ENCODE assay signal across 19 cellular contexts in genomic region chr2:11521730-11522129, GRCh38. TPM values are rescaled to one million over a fixed set of nuclear protein-coding genes. Genes with fewer than 3 reads are reported as not detected.
"Had no signal": no experiment of that assay in that cellular context is flagged by ENCODE, and none has a peak within 500 bp of the region (broad histone marks: within the 10 kb centered on the region; RNA-seq: fewer than 3 reads in every experiment).

No MANE protein-coding gene starts in this region.

- H3K27ac ChIP-seq: esophagus squamous epithelium, right atrium auricular region, thoracic aorta, transverse colon had no signal

- H3K4me1 ChIP-seq: esophagus squamous epithelium, right atrium auricular region, transverse colon had no signal

- DNase-seq: esophagus squamous epithelium; foreskin fibroblast; kidney; left colon; left ventricle myocardium superior; mesendoderm; naive thymus-derived CD4-positive, alpha-beta T cell; small intestine; stimulated activated CD4-positive, alpha-beta T cell treated with anti-CD3 and anti-CD28 coated beads, Interleukin-4, amount 100 ng/mL, for 1 hour; stimulated activated CD8-positive, alpha-beta memory T cell treated with anti-CD3 and anti-CD28 coated beads, Interleukin-4, amount 100 ng/mL, for 48 hours; transverse colon had no signal

- H3K36me3 Mint-ChIP-seq: stimulated activated effector memory CD8-positive, alpha-beta T cell treated with anti-CD3 and anti-CD28 coated beads, Interleukin-12 subunit alpha, Interleukin-12 subunit beta, amount 100 ng/mL, for 72 hours had no signal

- H3K27ac Mint-ChIP-seq: dendritic cell treated with granulocyte-macrophage colony-stimulating factor and Interleukin-4, amounts not matched to agents 40 ng/mL and 50 ng/mL, for 4 days; naive thymus-derived CD4-positive, alpha-beta T cell; stimulated activated effector memory CD8-positive, alpha-beta T cell treated with anti-CD3 and anti-CD28 coated beads, Interleukin-12 subunit alpha, Interleukin-12 subunit beta, amount 100 ng/mL, for 72 hours; stimulated activated naive CD8-positive, alpha-beta T cell treated with anti-CD3 and anti-CD28 coated beads, Interleukin-15, Interleukin-2, amounts not matched to agents 100 ng/mL and 50 ng/mL, for 24 hours had no signal

- H3K4me3 Mint-ChIP-seq: central memory CD8-positive, alpha-beta T cell; dendritic cell treated with granulocyte-macrophage colony-stimulating factor and Interleukin-4, amounts not matched to agents 40 ng/mL and 50 ng/mL, for 4 days; naive thymus-derived CD4-positive, alpha-beta T cell; stimulated activated effector memory CD8-positive, alpha-beta T cell treated with anti-CD3 and anti-CD28 coated beads, Interleukin-12 subunit alpha, Interleukin-12 subunit beta, amount 100 ng/mL, for 72 hours; stimulated activated naive CD8-positive, alpha-beta T cell treated with anti-CD3 and anti-CD28 coated beads, Interleukin-15, Interleukin-2, amounts not matched to agents 100 ng/mL and 50 ng/mL, for 24 hours had no signal

- H3K36me3 ChIP-seq: esophagus squamous epithelium, right atrium auricular region, thoracic aorta, transverse colon had no signal

- H3K4me3 ChIP-seq: esophagus squamous epithelium, lung, right atrium auricular region, thoracic aorta, transverse colon had no signal

- H3K4me1 Mint-ChIP-seq: central memory CD8-positive, alpha-beta T cell; naive thymus-derived CD4-positive, alpha-beta T cell; stimulated activated effector memory CD8-positive, alpha-beta T cell treated with anti-CD3 and anti-CD28 coated beads, Interleukin-12 subunit alpha, Interleukin-12 subunit beta, amount 100 ng/mL, for 72 hours had no signal

- ATAC-seq: left colon; left ventricle myocardium superior; naive thymus-derived CD4-positive, alpha-beta T cell; stimulated activated effector memory CD8-positive, alpha-beta T cell treated with anti-CD3 and anti-CD28 coated beads, Interleukin-12 subunit alpha, Interleukin-12 subunit beta, amount 100 ng/mL, for 72 hours had no signal

- H3K9me3 ChIP-seq: esophagus squamous epithelium, right atrium auricular region, thoracic aorta, transverse colon had no signal

- H3K9me3 Mint-ChIP-seq: dendritic cell treated with granulocyte-macrophage colony-stimulating factor and Interleukin-4, amounts not matched to agents 40 ng/mL and 50 ng/mL, for 4 days had no signal

- FAIRE-seq: colon, kidney, small intestine had no signal

- H3K27me3 ChIP-seq: right atrium auricular region, transverse colon had no signal

RNA-seq across cellular contexts. Expression of gene GREB1, which starts 12.1 kb away (rescaled TPM):
- polyA plus RNA-seq: naive thymus-derived CD4-positive, alpha-beta T cell had no signal
